In genomic region chr5:97297063-97297715, GRCh38 we compare ENCODE assay signal across 8 cellular contexts.
A peak's percentile ranks its signal among the peaks of the same experiment; 100 is the strongest.
DNase-seq lines count a peak whose midpoint lies in the region; ATAC-seq and TF ChIP-seq lines count a peak whose summit lies in the region.

No MANE protein-coding gene starts in this region.

- peak; percentile 92 for TF ChIP-seq RAD21 in neural cell (conservative IDR thresholded peaks at IDR 0.05)

- no peaks in the 10 kb centered on the region for H3K9me3 ChIP-seq in neural cell (ENCODE audit: low read length)

- no peak overlapping the region for H2AFZ ChIP-seq in neural cell (ENCODE audit: low read depth, low read length)

- no peak for TF ChIP-seq EP300 in neural cell (conservative IDR thresholded peaks at IDR 0.05; ENCODE audit: poor library complexity, severe bottlenecking)

- H3K36me3 ChIP-seq in neural cell (ENCODE audit: insufficient read depth, low read length) = no peaks in the 10 kb centered on the region

- no peaks in the 10 kb centered on the region for H3F3A ChIP-seq in neural cell (ENCODE audit: insufficient read depth, low read length, poor library complexity, severe bottlenecking)

- H3K27ac ChIP-seq in neural cell (ENCODE audit: low read length) = no peak overlapping the region

- no peak overlapping the region for H3K9ac ChIP-seq in neural cell (ENCODE audit: low read length)

- H3K4me3 ChIP-seq in choroid plexus epithelial cell (ENCODE audit: low read depth, low read length) = no peak overlapping the region
- no peak overlapping the region for H3K4me3 ChIP-seq in neural cell (ENCODE audit: low read length)

- no peak overlapping the region for H3K4me2 ChIP-seq in neural cell (ENCODE audit: low read length)

- peak; percentile 0 for DNase-seq in DMS153 (lab: John Stamatoyannopoulos, UW)
- no peak for DNase-seq in DMS153 treated with DMSO at 0.1 percent for 48 hours (lab: John Stamatoyannopoulos, UW; ENCODE audit: unreplicated experiment)
- peak; percentile 92 for DNase-seq in NCI-H69 (lab: John Stamatoyannopoulos, UW)
- DNase-seq in choroid plexus epithelial cell (ENCODE audit: low read depth) = peak; percentile 16
- DNase-seq in GOT3 (lab: John Stamatoyannopoulos, UW) = no peak

- H3K27me3 ChIP-seq in neural cell (ENCODE audit: insufficient read depth, low read depth, low read length) = no peaks in the 10 kb centered on the region

- peak; percentile 46 for TF ChIP-seq CTCF in choroid plexus epithelial cell (conservative IDR thresholded peaks at IDR 0.05; ENCODE audit: low read depth, low read length)
- peak; percentile 87 for TF ChIP-seq CTCF in neural cell (IDR thresholded peaks at IDR 0.05; ENCODE audit: poor library complexity, severe bottlenecking)

- no peaks in the 10 kb centered on the region for H4K20me1 ChIP-seq in neural cell (ENCODE audit: insufficient read depth)

- ATAC-seq in GM19351 (IDR thresholded peaks at IDR 0.05; ENCODE audit: unreplicated experiment) (peak; percentile 100), HG03108 (IDR thresholded peaks at IDR 0.05; ENCODE audit: unreplicated experiment) (peak; percentile 92)

- H3K79me2 ChIP-seq in neural cell (replicated peaks; ENCODE audit: insufficient read depth, low read length) = no peaks in the 10 kb centered on the region

- no peaks in the 10 kb centered on the region for H3K9me2 ChIP-seq in neural cell (ENCODE audit: insufficient read depth, low read length)

TF ChIP-seq in neural cell, 6 proteins besides CTCF, POLR2A, EP300 and RAD21:
- TF ChIP-seq MXI1 (conservative IDR thresholded peaks at IDR 0.05; ENCODE audit: poor library complexity, severe bottlenecking) = no peak
- no peak for TF ChIP-seq TAF1 (IDR thresholded peaks at IDR 0.05; ENCODE audit: low read depth)
- peak; percentile 90 for TF ChIP-seq SMC3 (conservative IDR thresholded peaks at IDR 0.05; ENCODE audit: poor library complexity)
TF ChIP-seq in neural cell: peak in this region for 1.

Comparison
In these comparisons a context has a peak if more than half of its experiments do, and no peak if none do; other contexts are left out.
1. DNase-seq: peak in DMS153 (single experiment), NCI-H69 (single experiment) and choroid plexus epithelial cell (single experiment); none in DMS153 treated with DMSO at 0.1 percent for 48 hours (single experiment) and GOT3 (single experiment).